11 cellular contexts compared by ENCODE assay signal in genomic region chr1:168202941-168203654, GRCh38. TPM values are rescaled to one million over a fixed set of nuclear protein-coding genes. Genes with fewer than 3 reads are reported as not detected.
DNase-seq lines count a peak whose midpoint lies in the region; ATAC-seq, FAIRE-seq and TF ChIP-seq lines count a peak whose summit lies in the region.
"Had no signal": no experiment of that assay in that cellular context is flagged by ENCODE, and none has a peak within 500 bp of the region (broad histone marks: within the 10 kb centered on the region; RNA-seq: fewer than 3 reads in every experiment).

No MANE protein-coding gene starts in this region.

- no peak for FAIRE-seq in RCC 7860 (lab: Jason Lieb, UNC)

- peaks cover 34% of the 10 kb centered on the region for H3K36me3 Mint-ChIP-seq in natural killer cell

- no peaks in the 10 kb centered on the region for H3K4me1 Mint-ChIP-seq in natural killer cell
- H3K4me1 Mint-ChIP-seq: activated T-helper 17 cell treated with anti-CD3 and anti-CD28 coated beads, Interleukin-2, amount 50 U/mL, for 72 hours had no signal

- no peak for DNase-seq in Right ventricle myocardium inferior (ENCODE audit: missing footprints)
- DNase-seq in cardiac septum (ENCODE audit: low spot score): no peak
- peak; percentile 74 for DNase-seq in brain pericyte (ENCODE audit: low read depth, low spot score)
- DNase-seq in left ventricle myocardium inferior: no peak
- DNase-seq in substantia nigra (lab: John Stamatoyannopoulos, UW): no peak
- no peak for DNase-seq in activated CD4-positive, CD25-positive, alpha-beta regulatory T cell treated with anti-CD3 and anti-CD28 coated beads, Interleukin-2, amount 50 U/mL, for 72 hours
- DNase-seq in natural killer cell: no peak
- DNase-seq in RCC 7860 (ENCODE audit: low spot score): no peak
- DNase-seq: GDM1 had no signal

- no peaks in the 10 kb centered on the region for H3K9me3 ChIP-seq in left ventricle myocardium inferior (replicated peaks)
- H3K9me3 ChIP-seq: A549 had no signal

- intact Hi-C loops in Right ventricle myocardium inferior (cut with DNase I): no loop called here
- intact Hi-C loops in cardiac septum (cut with DNase I): no loop called here
- intact Hi-C loops in left ventricle myocardium inferior (cut with micrococcal nuclease): no loop called here
- intact Hi-C loops in natural killer cell (cut with micrococcal nuclease): no loop called here

- no peaks in the 10 kb centered on the region for H3K27me3 Mint-ChIP-seq in natural killer cell (ENCODE audit: low read depth in 2 of 2)
- H3K27me3 Mint-ChIP-seq: activated T-helper 17 cell treated with anti-CD3 and anti-CD28 coated beads, Interleukin-2, amount 50 U/mL, for 72 hours had no signal

- H3K4me3 Mint-ChIP-seq in natural killer cell: no peak overlapping the region
- H3K4me3 Mint-ChIP-seq: activated T-helper 17 cell treated with anti-CD3 and anti-CD28 coated beads, Interleukin-2, amount 50 U/mL, for 72 hours had no signal

- H3K27ac Mint-ChIP-seq in natural killer cell: no peak overlapping the region
- H3K27ac Mint-ChIP-seq: activated T-helper 17 cell treated with anti-CD3 and anti-CD28 coated beads, Interleukin-2, amount 50 U/mL, for 72 hours had no signal

- H3K4me1 ChIP-seq in left ventricle myocardium inferior: no peaks in the 10 kb centered on the region
- H3K4me1 ChIP-seq: A549 had no signal

- no peaks in the 10 kb centered on the region for H3K27me3 ChIP-seq in left ventricle myocardium inferior (ENCODE audit: low read depth)

- H3K4me3 ChIP-seq in left ventricle myocardium inferior: no peak overlapping the region
- H3K4me3 ChIP-seq: A549 had no signal

- H3K27ac ChIP-seq in left ventricle myocardium inferior (replicated peaks): peak overlapping the region; percentile 43
- no peak overlapping the region for H3K27ac ChIP-seq in substantia nigra (ENCODE audit: low read depth, low read length, poor library complexity, severe bottlenecking)
- H3K27ac ChIP-seq: A549 had no signal

- TF ChIP-seq CTCF in left ventricle myocardium inferior (IDR thresholded peaks at IDR 0.05; ENCODE audit: borderline replicate concordance): no peak
- no peak for TF ChIP-seq CTCF in natural killer cell (IDR thresholded peaks at IDR 0.05)

- H3K9me3 Mint-ChIP-seq in natural killer cell: no peaks in the 10 kb centered on the region
- H3K9me3 Mint-ChIP-seq: activated T-helper 17 cell treated with anti-CD3 and anti-CD28 coated beads, Interleukin-2, amount 50 U/mL, for 72 hours had no signal

- ATAC-seq in Right ventricle myocardium inferior (peak; percentile 90), natural killer cell (no peak)
- ATAC-seq: A549; activated T-helper 17 cell treated with anti-CD3 and anti-CD28 coated beads, Interleukin-2, amount 50 U/mL, for 72 hours had no signal

- H3K36me3 ChIP-seq in left ventricle myocardium inferior: peaks cover 50% of the 10 kb centered on the region

RNA-seq across cellular contexts. Expression of gene SFT2D2, which starts 22.7 kb away (rescaled TPM):
- total RNA-seq in Right ventricle myocardium inferior (16.9 TPM), cardiac septum (20.4 TPM), left ventricle myocardium inferior (13.3 TPM), natural killer cell (100 to 1,000 TPM in 2 of 3 donors, 10 to 100 TPM in 1; 91.8 to 118 (median 116) TPM)

RNA-seq across cellular contexts. Expression of gene TIPRL, which starts 24.3 kb away (rescaled TPM):
- 28.7 TPM for total RNA-seq in Right ventricle myocardium inferior
- 30.4 TPM for total RNA-seq in cardiac septum
- total RNA-seq in left ventricle myocardium inferior: 28.3 TPM
- total RNA-seq in natural killer cell: 10 to 100 TPM; 23.5 to 27.4 (median 25.6) TPM
